Comparison of ENCODE assay signal across 16 cellular contexts in genomic region chr5:101047181-101047580, GRCh38.
A peak's percentile ranks its signal among the peaks of the same experiment; 100 is the strongest.
DNase-seq lines count a peak whose midpoint lies in the region; ATAC-seq and TF ChIP-seq lines count a peak whose summit lies in the region.
"Had no signal": no experiment of that assay in that cellular context is flagged by ENCODE, and none has a peak within 500 bp of the region (broad histone marks: within the 10 kb centered on the region; RNA-seq: fewer than 3 reads in every experiment).

No MANE protein-coding gene starts in this region.

- no peaks in the 10 kb centered on the region for H3K27me3 Mint-ChIP-seq in GM23338 (ENCODE audit: insufficient read depth, low read depth, poor library complexity)

- no peak overlapping the region for H3K4me3 Mint-ChIP-seq in GM23338

- no peak for TF ChIP-seq CTCF in GM23338 (conservative IDR thresholded peaks at IDR 0.05; ENCODE audit: low read depth in 2 of 2)

- H3K27ac Mint-ChIP-seq in GM23338, result no peak overlapping the region

- H2AFZ ChIP-seq in GM23338, result no peak overlapping the region

- H3K79me2 ChIP-seq in GM23338 (replicated peaks; ENCODE audit: insufficient read depth), result no peaks in the 10 kb centered on the region

- no peaks in the 10 kb centered on the region for H3K9me3 Mint-ChIP-seq in GM23338

- peak; percentile 60 for ATAC-seq in HG02610 (IDR thresholded peaks at IDR 0.05; ENCODE audit: unreplicated experiment)
- peak; percentile 58 for ATAC-seq in HG03469 (IDR thresholded peaks at IDR 0.05; ENCODE audit: unreplicated experiment)
- no peak for ATAC-seq in GM23338
- ATAC-seq: esophagus mucosa had no signal

- H3K4me1 Mint-ChIP-seq in GM23338, result no peaks in the 10 kb centered on the region

- H3K9me2 ChIP-seq in GM23338 (ENCODE audit: insufficient read depth), result no peaks in the 10 kb centered on the region

- no peaks in the 10 kb centered on the region for H3K27me3 ChIP-seq in GM23338 (ENCODE audit: insufficient read depth)
- H3K27me3 ChIP-seq: ovary, stomach, uterus had no signal

- no peak overlapping the region for H3K4me3 ChIP-seq in GM23338
- H3K4me3 ChIP-seq: ovary, stomach, uterus had no signal

- H3F3A ChIP-seq in GM23338 (replicated peaks; ENCODE audit: low read depth), result no peaks in the 10 kb centered on the region

- no peaks in the 10 kb centered on the region for H3K36me3 ChIP-seq in GM23338 (ENCODE audit: insufficient read depth)
- H3K36me3 ChIP-seq: ovary, stomach, uterus had no signal

- CTCF ChIA-PET in HEK293T (lab: Yijun Ruan, JAX), result no interaction called here

- no peaks in the 10 kb centered on the region for H3K36me3 Mint-ChIP-seq in GM23338 (ENCODE audit: low read depth)

- H4K20me1 ChIP-seq in GM23338 (replicated peaks; ENCODE audit: insufficient read depth), result no peaks in the 10 kb centered on the region

- POLR2A ChIA-PET in HEK293T (lab: Yijun Ruan, JAX), result no interaction called here

- H3K27ac ChIP-seq in GM23338 (ENCODE audit: low read depth), result no peak overlapping the region
- H3K27ac ChIP-seq: ovary, stomach, uterus had no signal

- H3K4me2 ChIP-seq in GM23338, result no peak overlapping the region

- DNase-seq in stimulated activated CD4-positive, alpha-beta T cell treated with anti-CD3 and anti-CD28 coated beads, Interleukin-15, amount 100 ng/mL, for 24 hours, result peak; percentile 4
- no peak for DNase-seq in stimulated activated CD4-positive, alpha-beta T cell treated with anti-CD3 and anti-CD28 coated beads, Interleukin-2, amount 100 ng/mL, for 48 hours
- DNase-seq in GM23338 (ENCODE audit: low spot score) (no peak), retina (no peak), occipital lobe (lab: John Stamatoyannopoulos, UW) (no peak), HEK293T (ENCODE audit: extremely low spot score) (no peak)
- DNase-seq: midbrain, MV-4-11, NCI-H2081, ovary, small intestine, stomach, uterus had no signal

- no peaks in the 10 kb centered on the region for H3K4me1 ChIP-seq in GM23338 (ENCODE audit: insufficient read depth)
- H3K4me1 ChIP-seq: stomach, uterus had no signal

TF ChIP-seq in GM23338, 12 proteins besides CTCF, POLR2A, EP300 and RAD21 (continues in another document):
- TF ChIP-seq, protein P1, sequence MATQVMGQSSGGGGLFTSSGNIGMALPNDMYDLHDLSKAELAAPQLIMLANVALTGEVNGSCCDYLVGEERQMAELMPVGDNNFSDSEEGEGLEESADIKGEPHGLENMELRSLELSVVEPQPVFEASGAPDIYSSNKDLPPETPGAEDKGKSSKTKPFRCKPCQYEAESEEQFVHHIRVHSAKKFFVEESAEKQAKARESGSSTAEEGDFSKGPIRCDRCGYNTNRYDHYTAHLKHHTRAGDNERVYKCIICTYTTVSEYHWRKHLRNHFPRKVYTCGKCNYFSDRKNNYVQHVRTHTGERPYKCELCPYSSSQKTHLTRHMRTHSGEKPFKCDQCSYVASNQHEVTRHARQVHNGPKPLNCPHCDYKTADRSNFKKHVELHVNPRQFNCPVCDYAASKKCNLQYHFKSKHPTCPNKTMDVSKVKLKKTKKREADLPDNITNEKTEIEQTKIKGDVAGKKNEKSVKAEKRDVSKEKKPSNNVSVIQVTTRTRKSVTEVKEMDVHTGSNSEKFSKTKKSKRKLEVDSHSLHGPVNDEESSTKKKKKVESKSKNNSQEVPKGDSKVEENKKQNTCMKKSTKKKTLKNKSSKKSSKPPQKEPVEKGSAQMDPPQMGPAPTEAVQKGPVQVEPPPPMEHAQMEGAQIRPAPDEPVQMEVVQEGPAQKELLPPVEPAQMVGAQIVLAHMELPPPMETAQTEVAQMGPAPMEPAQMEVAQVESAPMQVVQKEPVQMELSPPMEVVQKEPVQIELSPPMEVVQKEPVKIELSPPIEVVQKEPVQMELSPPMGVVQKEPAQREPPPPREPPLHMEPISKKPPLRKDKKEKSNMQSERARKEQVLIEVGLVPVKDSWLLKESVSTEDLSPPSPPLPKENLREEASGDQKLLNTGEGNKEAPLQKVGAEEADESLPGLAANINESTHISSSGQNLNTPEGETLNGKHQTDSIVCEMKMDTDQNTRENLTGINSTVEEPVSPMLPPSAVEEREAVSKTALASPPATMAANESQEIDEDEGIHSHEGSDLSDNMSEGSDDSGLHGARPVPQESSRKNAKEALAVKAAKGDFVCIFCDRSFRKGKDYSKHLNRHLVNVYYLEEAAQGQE (IDR thresholded peaks at IDR 0.05; ENCODE audit: unreplicated experiment), result no peak
- no peak for TF ChIP-seq POLR2AphosphoS5 (IDR thresholded peaks at IDR 0.05; ENCODE audit: low read depth)

TF ChIP-seq in HEK293T, 16 proteins besides CTCF, POLR2A, EP300 and RAD21:
- TF ChIP-seq CTBP1 (IDR thresholded peaks at IDR 0.05; ENCODE audit: borderline replicate concordance), result no peak
- no peak for TF ChIP-seq BHLHE40 (IDR thresholded peaks at IDR 0.05; ENCODE audit: borderline replicate concordance)
- no peak for TF ChIP-seq SP1 (IDR thresholded peaks at IDR 0.05)
- TF ChIP-seq L3MBTL2 (conservative IDR thresholded peaks at IDR 0.05), result no peak
- TF ChIP-seq, protein P2, sequence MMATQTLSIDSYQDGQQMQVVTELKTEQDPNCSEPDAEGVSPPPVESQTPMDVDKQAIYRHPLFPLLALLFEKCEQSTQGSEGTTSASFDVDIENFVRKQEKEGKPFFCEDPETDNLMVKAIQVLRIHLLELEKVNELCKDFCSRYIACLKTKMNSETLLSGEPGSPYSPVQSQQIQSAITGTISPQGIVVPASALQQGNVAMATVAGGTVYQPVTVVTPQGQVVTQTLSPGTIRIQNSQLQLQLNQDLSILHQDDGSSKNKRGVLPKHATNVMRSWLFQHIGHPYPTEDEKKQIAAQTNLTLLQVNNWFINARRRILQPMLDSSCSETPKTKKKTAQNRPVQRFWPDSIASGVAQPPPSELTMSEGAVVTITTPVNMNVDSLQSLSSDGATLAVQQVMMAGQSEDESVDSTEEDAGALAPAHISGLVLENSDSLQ (IDR thresholded peaks at IDR 0.05), result no peak
- TF ChIP-seq LEF1 (IDR thresholded peaks at IDR 0.05; ENCODE audit: borderline replicate concordance), result no peak
- TF ChIP-seq HDGF (IDR thresholded peaks at IDR 0.05; ENCODE audit: borderline replicate concordance), result no peak
- TF ChIP-seq NFRKB (IDR thresholded peaks at IDR 0.05), result no peak
- no peak for TF ChIP-seq FOXK2 (IDR thresholded peaks at IDR 0.05)
- no peak for TF ChIP-seq FOXA1 (IDR thresholded peaks at IDR 0.05)
- no peak for TF ChIP-seq ELF4 (IDR thresholded peaks at IDR 0.05)
- TF ChIP-seq ARNT (IDR thresholded peaks at IDR 0.05), result no peak
- TF ChIP-seq ZNF384 (IDR thresholded peaks at IDR 0.05), result no peak
- no peak for TF ChIP-seq TARDBP (IDR thresholded peaks at IDR 0.05)
- TF ChIP-seq FOXM1 (IDR thresholded peaks at IDR 0.05; ENCODE audit: borderline replicate concordance), result no peak
- TF ChIP-seq SUZ12 (IDR thresholded peaks at IDR 0.05), result no peak
